In the genomic region with DNA sequence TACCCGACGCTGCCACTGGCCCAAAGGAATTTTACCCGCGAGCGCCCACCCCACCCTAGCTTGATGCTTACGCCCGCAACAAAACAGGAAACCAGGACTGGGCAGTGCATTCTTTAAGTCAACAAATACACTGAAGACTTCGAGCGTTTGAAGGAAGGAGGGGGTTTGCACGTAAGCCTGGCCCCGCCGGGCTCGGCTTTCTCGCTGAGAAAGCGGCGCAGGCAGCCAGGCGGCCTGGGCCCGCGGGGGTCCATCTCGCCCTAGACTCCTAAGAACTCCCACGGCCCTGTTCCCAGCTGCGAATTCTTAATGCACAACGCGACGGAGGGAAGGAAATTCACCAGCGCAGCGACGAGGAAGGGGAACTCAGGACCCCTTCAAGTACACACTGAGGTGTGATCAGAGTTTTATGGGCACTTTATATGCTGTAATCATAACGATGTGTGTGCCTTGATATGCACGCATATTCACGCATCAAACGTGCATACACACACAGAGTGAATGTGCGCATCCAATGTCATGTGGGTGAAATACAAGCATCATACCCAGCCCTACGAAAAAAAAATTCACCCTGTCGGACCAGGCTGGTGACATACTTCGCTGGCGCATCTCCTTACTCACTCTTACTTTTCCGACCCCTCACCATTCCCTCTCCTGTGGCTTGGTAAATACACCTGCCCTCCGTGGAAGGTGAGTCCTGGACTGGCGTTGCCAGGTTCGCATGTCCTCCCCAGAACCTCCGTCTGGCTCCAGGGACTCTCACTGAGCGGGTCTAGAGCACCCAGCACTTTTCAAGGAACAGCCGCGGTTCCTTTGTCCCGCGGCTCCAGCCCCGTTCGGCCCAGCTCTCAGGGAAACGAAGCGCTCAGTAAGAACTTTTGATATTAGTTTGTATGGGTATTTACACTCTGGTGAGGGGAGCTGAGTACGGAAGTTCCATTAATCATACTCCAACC, we compare ENCODE assay signal across 13 cellular contexts. TPM values are rescaled to one million over a fixed set of nuclear protein-coding genes. Genes with fewer than 3 reads are reported as not detected.
DNase-seq lines count a peak whose midpoint lies in the region; ATAC-seq, FAIRE-seq and TF ChIP-seq lines count a peak whose summit lies in the region.
"Had no signal": no experiment of that assay in that cellular context is flagged by ENCODE, and none has a peak within 500 bp of the region (broad histone marks: within the 10 kb centered on the region; RNA-seq: fewer than 3 reads in every experiment).

No MANE protein-coding gene starts in this region.

- H4K20me1 ChIP-seq in HepG2 (ENCODE audit: insufficient read depth, low read length) = no peaks in the 10 kb centered on the region

- no peaks in the 10 kb centered on the region for H3K79me2 ChIP-seq in HepG2 (ENCODE audit: insufficient read depth, low read length)

- peaks cover 6% of the 10 kb centered on the region for H3K4me1 ChIP-seq in RWPE2 (ENCODE audit: insufficient read depth, poor library complexity, severe bottlenecking)
- H3K4me1 ChIP-seq in HepG2 (ENCODE audit: insufficient read depth, low read length) = peaks cover 25% of the 10 kb centered on the region
- H3K4me1 ChIP-seq in skeletal muscle satellite cell (ENCODE audit: control insufficient read depth, insufficient read depth, low read length) = peaks cover 8% of the 10 kb centered on the region
- H3K4me1 ChIP-seq in thyroid gland = peaks cover 7 to 26% of the 10 kb centered on the region in 2 donors

- intact Hi-C loops in activated CD4-positive, alpha-beta T cell treated with anti-CD3 and anti-CD28 coated beads, Interleukin-2, amount 10 ng/mL, durations not matched to agents 24 days and 14 days (cut with micrococcal nuclease) = no loop called here
- intact Hi-C loops in HepG2 (cut with micrococcal nuclease; ENCODE audit: unreplicated experiment) (no loop called here), thyroid gland (cut with DNase I) (loop anchor here (10.0 kb wide), 1 partner anchor 719 kb away; no protein-coding TSS in a partner anchor)

- H3K4me3 Mint-ChIP-seq in activated CD4-positive, alpha-beta T cell treated with anti-CD3 and anti-CD28 coated beads, Interleukin-2, amount 10 ng/mL, durations not matched to agents 24 days and 14 days = no peak overlapping the region

- H3K9me3 ChIP-seq in RWPE2 (ENCODE audit: severe bottlenecking) (no peaks in the 10 kb centered on the region), HepG2 (ENCODE audit: low read length) (no peaks in the 10 kb centered on the region), skeletal muscle satellite cell (replicated peaks; ENCODE audit: low read length) (no peaks in the 10 kb centered on the region), thyroid gland (no peaks in the 10 kb centered on the region)
- H3K9me3 ChIP-seq: neutrophil had no signal

- TF ChIP-seq CTCF in RWPE2 (IDR thresholded peaks at IDR 0.05; ENCODE audit: poor library complexity, severe bottlenecking) (no peak), HepG2 (CRISPR knock-in tag; IDR thresholded peaks at IDR 0.05) (no peak), thyroid gland (IDR thresholded peaks at IDR 0.05) (no peak)

- no peak for FAIRE-seq in HepG2 (lab: Jason Lieb, UNC)

- peak; percentile 1; the same call in 1 of the 3 replicates for ATAC-seq in RWPE2 (ENCODE audit: low read depth)
- ATAC-seq in HepG2 = no peak
- ATAC-seq in HG02885 (IDR thresholded peaks at IDR 0.05; ENCODE audit: poor library complexity, unreplicated experiment) = no peak
- ATAC-seq: activated CD4-positive, CD25-positive, alpha-beta regulatory T cell treated with anti-CD3 and anti-CD28 coated beads, Interleukin-2, amount 50 U/mL, for 24 hours had no signal

- H3K36me3 ChIP-seq in RWPE2 (ENCODE audit: low read depth) (no peaks in the 10 kb centered on the region), HepG2 (replicated peaks in 1 of 2; ENCODE audit: control insufficient read depth in 1 of 2, insufficient read depth in 2 of 2, low read length in 2 of 2) (no peaks in the 10 kb centered on the region), skeletal muscle satellite cell (ENCODE audit: insufficient read depth, low read length) (no peaks in the 10 kb centered on the region), thyroid gland (no peaks in the 10 kb centered on the region)
- H3K36me3 ChIP-seq: neutrophil had no signal

- TF ChIP-seq POLR2A in HepG2 (IDR thresholded peaks at IDR 0.05; ENCODE audit: insufficient read depth in 1 of 2, low read depth in 2 of 2, low read length in 2 of 2) (no peak), thyroid gland (IDR thresholded peaks at IDR 0.05) (no peak)

- H3K27me3 ChIP-seq in RWPE2 (ENCODE audit: insufficient read depth, poor library complexity, severe bottlenecking) (no peaks in the 10 kb centered on the region), HepG2 (ENCODE audit: control insufficient read depth in 1 of 2, insufficient read depth in 2 of 2, low read length in 2 of 2) (peaks cover 13 to 90% of the 10 kb centered on the region in 2 experiments), skeletal muscle satellite cell (ENCODE audit: control insufficient read depth, insufficient read depth, low read length) (peaks cover 43% of the 10 kb centered on the region), thyroid gland (peaks cover 63% of the 10 kb centered on the region)

- peak overlapping the region; percentile 43 for H3K27ac Mint-ChIP-seq in activated CD4-positive, alpha-beta T cell treated with anti-CD3 and anti-CD28 coated beads, Interleukin-2, amount 10 ng/mL, durations not matched to agents 24 days and 14 days

- H3K9me3 Mint-ChIP-seq in activated CD4-positive, alpha-beta T cell treated with anti-CD3 and anti-CD28 coated beads, Interleukin-2, amount 10 ng/mL, durations not matched to agents 24 days and 14 days = no peaks in the 10 kb centered on the region

- TF ChIP-seq RAD21 in HepG2 (CRISPR knock-in tag; IDR thresholded peaks at IDR 0.05) = no peak

- H3K9ac ChIP-seq in HepG2 (ENCODE audit: insufficient read depth, low read depth, low read length) (no peak overlapping the region), skeletal muscle satellite cell (ENCODE audit: low read depth, low read length) (no peak overlapping the region)

- H3K4me2 ChIP-seq in HepG2 (ENCODE audit: low read depth, low read length) (peak overlapping the region; percentile 22), skeletal muscle satellite cell (ENCODE audit: low read length) (peak overlapping the region; percentile 75)

- H2AFZ ChIP-seq in HepG2 (ENCODE audit: low read length) = no peak overlapping the region

- 74% methylated on average over 40 of the region's 52 CpGs for WGBS in HepG2 (ENCODE audit: low lambda C conversion rate)
- WGBS in thyroid gland, 2 donors = 9 to 10% methylated on average over 35 to 42 of the region's 52 CpGs

- peaks cover 15% of the 10 kb centered on the region for H3K4me1 Mint-ChIP-seq in activated CD4-positive, alpha-beta T cell treated with anti-CD3 and anti-CD28 coated beads, Interleukin-2, amount 10 ng/mL, durations not matched to agents 24 days and 14 days

- no TSS peak for BruUV-seq in HepG2 (replicated peaks; lab: Mats Ljungman, UMichigan)

- CTCF ChIA-PET in HepG2 (lab: Yijun Ruan, JAX; ENCODE audit: low intra/inter-chr PET ratio, low total read pairs) = no interaction called here

- POLR2A ChIA-PET in HepG2 (lab: Yijun Ruan, JAX) = no interaction called here

- TF ChIP-seq EP300 in HepG2 (IDR thresholded peaks at IDR 0.05; ENCODE audit: low read depth in 2 of 2, low read length in 2 of 2) (no peak), HepG2 (CRISPR knock-in tag; IDR thresholded peaks at IDR 0.05; ENCODE audit: borderline replicate concordance) (no peak)

- in situ Hi-C loops in HepG2 (cut with HindIII; ENCODE audit: extremely low pct_ligation_motif_present, low pct_unique_long_range_greater_than_20kb) = loop anchor here (10.0 kb wide), 1 partner anchor 369 kb away; no protein-coding TSS in a partner anchor

- H3K27me3 Mint-ChIP-seq in activated CD4-positive, alpha-beta T cell treated with anti-CD3 and anti-CD28 coated beads, Interleukin-2, amount 10 ng/mL, durations not matched to agents 24 days and 14 days = peaks cover 92% of the 10 kb centered on the region

- DNase-seq in activated CD4-positive, alpha-beta T cell treated with anti-CD3 and anti-CD28 coated beads, Interleukin-2, amount 10 ng/mL, durations not matched to agents 24 days and 14 days = no peak
- DNase-seq in activated CD4-positive, alpha-beta T cell treated with anti-CD3 and anti-CD28 coated beads, Interleukin-2, amount 50 U/mL, for 1 hour = no peak
- no peak for DNase-seq in RWPE2 (ENCODE audit: low spot score)
- no peak for DNase-seq in HepG2 (ENCODE audit: low spot score)
- DNase-seq in thyroid gland = no peak
- no peak for DNase-seq in NCI-H1105 (lab: John Stamatoyannopoulos, UW)
- DNase-seq: effector CD8-positive, alpha-beta T cell; NCI-H2171 had no signal

- peaks cover 3% of the 10 kb centered on the region for H3K36me3 Mint-ChIP-seq in activated CD4-positive, alpha-beta T cell treated with anti-CD3 and anti-CD28 coated beads, Interleukin-2, amount 10 ng/mL, durations not matched to agents 24 days and 14 days (ENCODE audit: low read depth)

- H3K4me3 ChIP-seq in RWPE2 (ENCODE audit: severe bottlenecking) = peak overlapping the region; percentile 89
- no peak overlapping the region for H3K4me3 ChIP-seq in HepG2 (replicated peaks in 1 of 3; ENCODE audit: insufficient read depth in 1 of 3, low read depth in 2 of 3, low read length in 3 of 3)
- H3K4me3 ChIP-seq in skeletal muscle satellite cell (ENCODE audit: low read length) = peak overlapping the region; percentile 56
- H3K4me3 ChIP-seq in thyroid gland (replicated peaks in 1 of 3) = peak overlapping the region in 1 of 3 donors; percentile 6

- H3K27ac ChIP-seq in RWPE2 (ENCODE audit: poor library complexity, severe bottlenecking) (peak overlapping the region; percentile 92), HepG2 (ENCODE audit: extremely low read length, insufficient read depth, low read length) (no peak overlapping the region), thyroid gland (no peak overlapping the region)
- H3K27ac ChIP-seq: neutrophil had no signal

RNA-seq across cellular contexts. Expression of a gene that starts 5.7 kb away (rescaled TPM):
- not detected in 2 replicates for total RNA-seq in activated CD4-positive, alpha-beta T cell treated with anti-CD3 and anti-CD28 coated beads, Interleukin-2, amount 10 ng/mL, durations not matched to agents 24 days and 14 days
- total RNA-seq in HepG2 (2016; rRNA removed; fragmentation: Illumina TruSeq; extraction: Trizol) (0.04 TPM in 2 replicates), thyroid gland (not detected)
- not detected in 2 replicates for total RNA-seq in HepG2 (2016; cell fraction: cytosol; rRNA removed; fragmentation: Illumina TruSeq; extraction: Trizol; ENCODE audit: low read depth)
- total RNA-seq in HepG2 (2016; cell fraction: insoluble cytoplasmic fraction; rRNA removed; fragmentation: Illumina TruSeq; extraction: Trizol) = 0.02 TPM in 1 of 2 replicates, not detected in the other
- 0.03 TPM in 1 of 2 replicates, not detected in the other for total RNA-seq in HepG2 (2016; cell fraction: membrane; rRNA removed; fragmentation: Illumina TruSeq; extraction: Trizol)
- total RNA-seq in HepG2 (2016; cell fraction: nucleus; rRNA removed; fragmentation: Illumina TruSeq; extraction: Trizol) = not detected in 2 replicates
- polyA plus RNA-seq in HepG2 (2011; rRNA removed) = 0.01 TPM in 1 of 2 replicates, not detected in the other
- polyA plus RNA-seq in HepG2 (2011; cell fraction: cytosol; rRNA removed) = not detected in 2 replicates
- polyA plus RNA-seq in HepG2 (2011; cell fraction: nucleus; rRNA removed) = not detected in 2 replicates
- polyA plus RNA-seq in HepG2 (2012) = not detected in 2 replicates
- not detected in 2 replicates for polyA plus RNA-seq in HepG2 (2016; cell fraction: cytosol; fragmentation: Illumina TruSeq; extraction: Trizol; ENCODE audit: low read depth)
- not detected in 2 replicates for polyA plus RNA-seq in HepG2 (2016; cell fraction: insoluble cytoplasmic fraction; fragmentation: Illumina TruSeq; extraction: Trizol; ENCODE audit: low read depth)
- polyA plus RNA-seq in HepG2 (2016; cell fraction: membrane; fragmentation: Illumina TruSeq; extraction: Trizol; ENCODE audit: low read depth) = not detected in 2 replicates
- 0.11 TPM in 1 of 2 replicates, not detected in the other for polyA plus RNA-seq in HepG2 (2016; cell fraction: nucleus; fragmentation: Illumina TruSeq; extraction: Trizol; ENCODE audit: insufficient read depth, low read depth)
- polyA minus RNA-seq in HepG2 (2011; rRNA and poly(A)+ RNA removed; ENCODE audit: low replicate concordance) = 0.26 TPM in 1 of 2 replicates, not detected in the other
- polyA minus RNA-seq in HepG2 (2011; cell fraction: cytosol; rRNA and poly(A)+ RNA removed) = not detected in 2 replicates
- polyA minus RNA-seq in HepG2 (2011; cell fraction: nucleus; rRNA and poly(A)+ RNA removed) = 0.26 TPM in 1 of 2 replicates, not detected in the other
- total RNA-seq in skeletal muscle satellite cell (2012; rRNA removed) = 0.22 TPM in 1 of 2 replicates, not detected in the other
- polyA plus RNA-seq: AG04450 had no signal

RNA-seq across cellular contexts. Expression of a gene that starts 20.6 kb away (rescaled TPM):
- total RNA-seq in activated CD4-positive, alpha-beta T cell treated with anti-CD3 and anti-CD28 coated beads, Interleukin-2, amount 10 ng/mL, durations not matched to agents 24 days and 14 days = not detected in 2 replicates
- not detected in 2 replicates for total RNA-seq in HepG2 (2016; rRNA removed; fragmentation: Illumina TruSeq; extraction: Trizol)
- total RNA-seq in HepG2 (2016; cell fraction: cytosol; rRNA removed; fragmentation: Illumina TruSeq; extraction: Trizol; ENCODE audit: low read depth) = not detected in 2 replicates
- total RNA-seq in HepG2 (2016; cell fraction: insoluble cytoplasmic fraction; rRNA removed; fragmentation: Illumina TruSeq; extraction: Trizol) = not detected in 2 replicates
- total RNA-seq in HepG2 (2016; cell fraction: membrane; rRNA removed; fragmentation: Illumina TruSeq; extraction: Trizol) = not detected in 2 replicates
- not detected in 2 replicates for total RNA-seq in HepG2 (2016; cell fraction: nucleus; rRNA removed; fragmentation: Illumina TruSeq; extraction: Trizol)
- polyA plus RNA-seq in HepG2 (2011; rRNA removed) = 0.04 TPM in 1 of 2 replicates, not detected in the other
- polyA plus RNA-seq in HepG2 (2011; cell fraction: cytosol; rRNA removed) = not detected in 2 replicates
- not detected in 2 replicates for polyA plus RNA-seq in HepG2 (2011; cell fraction: nucleus; rRNA removed)
- polyA plus RNA-seq in HepG2 (2012) = not detected in 2 replicates
- not detected in 2 replicates for polyA plus RNA-seq in HepG2 (2016; cell fraction: cytosol; fragmentation: Illumina TruSeq; extraction: Trizol; ENCODE audit: low read depth)
- polyA plus RNA-seq in HepG2 (2016; cell fraction: insoluble cytoplasmic fraction; fragmentation: Illumina TruSeq; extraction: Trizol; ENCODE audit: low read depth) = not detected in 2 replicates
- not detected in 2 replicates for polyA plus RNA-seq in HepG2 (2016; cell fraction: membrane; fragmentation: Illumina TruSeq; extraction: Trizol; ENCODE audit: low read depth)
- polyA plus RNA-seq in HepG2 (2016; cell fraction: nucleus; fragmentation: Illumina TruSeq; extraction: Trizol; ENCODE audit: insufficient read depth, low read depth) = not detected in 2 replicates
- polyA minus RNA-seq in HepG2 (2011; rRNA and poly(A)+ RNA removed; ENCODE audit: low replicate concordance) = 2.9 TPM in 1 of 2 replicates, not detected in the other
- polyA minus RNA-seq in HepG2 (2011; cell fraction: cytosol; rRNA and poly(A)+ RNA removed) = not detected in 2 replicates
- polyA minus RNA-seq in HepG2 (2011; cell fraction: nucleus; rRNA and poly(A)+ RNA removed) = not detected in 2 replicates
- total RNA-seq in skeletal muscle satellite cell (2012; rRNA removed) = 3.3 and 3.8 TPM in 2 replicates
- total RNA-seq in thyroid gland = not detected

RNA-seq across cellular contexts. Expression of a gene that starts 31.5 kb away (rescaled TPM):
- not detected in 2 replicates for total RNA-seq in activated CD4-positive, alpha-beta T cell treated with anti-CD3 and anti-CD28 coated beads, Interleukin-2, amount 10 ng/mL, durations not matched to agents 24 days and 14 days
- total RNA-seq in HepG2 (2016; rRNA removed; fragmentation: Illumina TruSeq; extraction: Trizol) (not detected in 2 replicates), thyroid gland (1 to 10 TPM in 1 of 4 donors, not detected in 3; 4.0 TPM)
- not detected in 2 replicates for total RNA-seq in HepG2 (2016; cell fraction: cytosol; rRNA removed; fragmentation: Illumina TruSeq; extraction: Trizol; ENCODE audit: low read depth)
- total RNA-seq in HepG2 (2016; cell fraction: insoluble cytoplasmic fraction; rRNA removed; fragmentation: Illumina TruSeq; extraction: Trizol) = not detected in 2 replicates
- not detected in 2 replicates for total RNA-seq in HepG2 (2016; cell fraction: membrane; rRNA removed; fragmentation: Illumina TruSeq; extraction: Trizol)
- total RNA-seq in HepG2 (2016; cell fraction: nucleus; rRNA removed; fragmentation: Illumina TruSeq; extraction: Trizol) = not detected in 2 replicates
- polyA plus RNA-seq in HepG2 (2011; rRNA removed) = 0.03 TPM in 1 of 2 replicates, not detected in the other
- not detected in 2 replicates for polyA plus RNA-seq in HepG2 (2011; cell fraction: cytosol; rRNA removed)
- polyA plus RNA-seq in HepG2 (2011; cell fraction: nucleus; rRNA removed) = not detected in 2 replicates
- polyA plus RNA-seq in HepG2 (2012) = not detected in 2 replicates
- not detected in 2 replicates for polyA plus RNA-seq in HepG2 (2016; cell fraction: cytosol; fragmentation: Illumina TruSeq; extraction: Trizol; ENCODE audit: low read depth)
- polyA plus RNA-seq in HepG2 (2016; cell fraction: insoluble cytoplasmic fraction; fragmentation: Illumina TruSeq; extraction: Trizol; ENCODE audit: low read depth) = not detected in 2 replicates
- 0.12 TPM in 1 of 2 replicates, not detected in the other for polyA plus RNA-seq in HepG2 (2016; cell fraction: membrane; fragmentation: Illumina TruSeq; extraction: Trizol; ENCODE audit: low read depth)
- polyA plus RNA-seq in HepG2 (2016; cell fraction: nucleus; fragmentation: Illumina TruSeq; extraction: Trizol; ENCODE audit: insufficient read depth, low read depth) = not detected in 2 replicates
- polyA minus RNA-seq in HepG2 (2011; rRNA and poly(A)+ RNA removed; ENCODE audit: low replicate concordance) = 11.6 TPM in 1 of 2 replicates, not detected in the other
- polyA minus RNA-seq in HepG2 (2011; cell fraction: cytosol; rRNA and poly(A)+ RNA removed) = not detected in 2 replicates
- polyA minus RNA-seq in HepG2 (2011; cell fraction: nucleus; rRNA and poly(A)+ RNA removed) = not detected in 2 replicates
- 8.5 and 9.4 TPM in 2 replicates for total RNA-seq in skeletal muscle satellite cell (2012; rRNA removed)

RNA-seq across cellular contexts. Expression of a gene that starts 37.0 kb away (rescaled TPM):
- not detected in 2 replicates for total RNA-seq in activated CD4-positive, alpha-beta T cell treated with anti-CD3 and anti-CD28 coated beads, Interleukin-2, amount 10 ng/mL, durations not matched to agents 24 days and 14 days
- total RNA-seq in HepG2 (2016; rRNA removed; fragmentation: Illumina TruSeq; extraction: Trizol) (not detected in 2 replicates), thyroid gland (not detected)
- total RNA-seq in HepG2 (2016; cell fraction: cytosol; rRNA removed; fragmentation: Illumina TruSeq; extraction: Trizol; ENCODE audit: low read depth) = not detected in 2 replicates
- not detected in 2 replicates for total RNA-seq in HepG2 (2016; cell fraction: insoluble cytoplasmic fraction; rRNA removed; fragmentation: Illumina TruSeq; extraction: Trizol)
- total RNA-seq in HepG2 (2016; cell fraction: membrane; rRNA removed; fragmentation: Illumina TruSeq; extraction: Trizol) = not detected in 2 replicates
- total RNA-seq in HepG2 (2016; cell fraction: nucleus; rRNA removed; fragmentation: Illumina TruSeq; extraction: Trizol) = not detected in 2 replicates
- polyA plus RNA-seq in HepG2 (2011; rRNA removed) = not detected in 2 replicates
- polyA plus RNA-seq in HepG2 (2011; cell fraction: cytosol; rRNA removed) = not detected in 2 replicates
- not detected in 2 replicates for polyA plus RNA-seq in HepG2 (2011; cell fraction: nucleus; rRNA removed)
- polyA plus RNA-seq in HepG2 (2012) = not detected in 2 replicates
- not detected in 2 replicates for polyA plus RNA-seq in HepG2 (2016; cell fraction: cytosol; fragmentation: Illumina TruSeq; extraction: Trizol; ENCODE audit: low read depth)
- not detected in 2 replicates for polyA plus RNA-seq in HepG2 (2016; cell fraction: insoluble cytoplasmic fraction; fragmentation: Illumina TruSeq; extraction: Trizol; ENCODE audit: low read depth)
- polyA plus RNA-seq in HepG2 (2016; cell fraction: membrane; fragmentation: Illumina TruSeq; extraction: Trizol; ENCODE audit: low read depth) = not detected in 2 replicates
- not detected in 2 replicates for polyA plus RNA-seq in HepG2 (2016; cell fraction: nucleus; fragmentation: Illumina TruSeq; extraction: Trizol; ENCODE audit: insufficient read depth, low read depth)
- not detected in 2 replicates for polyA minus RNA-seq in HepG2 (2011; rRNA and poly(A)+ RNA removed; ENCODE audit: low replicate concordance)
- polyA minus RNA-seq in HepG2 (2011; cell fraction: cytosol; rRNA and poly(A)+ RNA removed) = not detected in 2 replicates
- not detected in 2 replicates for polyA minus RNA-seq in HepG2 (2011; cell fraction: nucleus; rRNA and poly(A)+ RNA removed)
- not detected in 2 replicates for total RNA-seq in skeletal muscle satellite cell (2012; rRNA removed)
- polyA plus RNA-seq: AG04450 had no signal

RNA-seq across cellular contexts. Expression of a gene that starts 40.3 kb away (rescaled TPM):
- not detected in 2 replicates for total RNA-seq in activated CD4-positive, alpha-beta T cell treated with anti-CD3 and anti-CD28 coated beads, Interleukin-2, amount 10 ng/mL, durations not matched to agents 24 days and 14 days
- total RNA-seq in HepG2 (2016; rRNA removed; fragmentation: Illumina TruSeq; extraction: Trizol) (not detected in 2 replicates), thyroid gland (1 to 10 TPM in 1 of 4 donors, under 1 TPM in 2, not detected in 1; 0.63 to 1.9 (median 0.67) TPM)
- not detected in 2 replicates for total RNA-seq in HepG2 (2016; cell fraction: cytosol; rRNA removed; fragmentation: Illumina TruSeq; extraction: Trizol; ENCODE audit: low read depth)
- not detected in 2 replicates for total RNA-seq in HepG2 (2016; cell fraction: insoluble cytoplasmic fraction; rRNA removed; fragmentation: Illumina TruSeq; extraction: Trizol)
- total RNA-seq in HepG2 (2016; cell fraction: membrane; rRNA removed; fragmentation: Illumina TruSeq; extraction: Trizol) = not detected in 2 replicates
- total RNA-seq in HepG2 (2016; cell fraction: nucleus; rRNA removed; fragmentation: Illumina TruSeq; extraction: Trizol) = not detected in 2 replicates
- not detected in 2 replicates for polyA plus RNA-seq in HepG2 (2011; rRNA removed)
- not detected in 2 replicates for polyA plus RNA-seq in HepG2 (2011; cell fraction: cytosol; rRNA removed)
- polyA plus RNA-seq in HepG2 (2011; cell fraction: nucleus; rRNA removed) = not detected in 2 replicates
- not detected in 2 replicates for polyA plus RNA-seq in HepG2 (2012)
- not detected in 2 replicates for polyA plus RNA-seq in HepG2 (2016; cell fraction: cytosol; fragmentation: Illumina TruSeq; extraction: Trizol; ENCODE audit: low read depth)
- not detected in 2 replicates for polyA plus RNA-seq in HepG2 (2016; cell fraction: insoluble cytoplasmic fraction; fragmentation: Illumina TruSeq; extraction: Trizol; ENCODE audit: low read depth)
- polyA plus RNA-seq in HepG2 (2016; cell fraction: membrane; fragmentation: Illumina TruSeq; extraction: Trizol; ENCODE audit: low read depth) = not detected in 2 replicates
- polyA plus RNA-seq in HepG2 (2016; cell fraction: nucleus; fragmentation: Illumina TruSeq; extraction: Trizol; ENCODE audit: insufficient read depth, low read depth) = not detected in 2 replicates
- polyA minus RNA-seq in HepG2 (2011; rRNA and poly(A)+ RNA removed; ENCODE audit: low replicate concordance) = 0.51 TPM in 1 of 2 replicates, not detected in the other
- not detected in 2 replicates for polyA minus RNA-seq in HepG2 (2011; cell fraction: cytosol; rRNA and poly(A)+ RNA removed)
- polyA minus RNA-seq in HepG2 (2011; cell fraction: nucleus; rRNA and poly(A)+ RNA removed) = not detected in 2 replicates
- 14.6 and 20.3 TPM in 2 replicates for total RNA-seq in skeletal muscle satellite cell (2012; rRNA removed)

Comparison
In these comparisons a context has a peak if more than half of its experiments do, and no peak if none do; other contexts are left out.
1. H3K4me3 ChIP-seq: peak in RWPE2 (single experiment) and skeletal muscle satellite cell (single experiment); none in HepG2 (0 of 3).